9 cellular contexts compared by ENCODE assay signal in the genomic region with DNA sequence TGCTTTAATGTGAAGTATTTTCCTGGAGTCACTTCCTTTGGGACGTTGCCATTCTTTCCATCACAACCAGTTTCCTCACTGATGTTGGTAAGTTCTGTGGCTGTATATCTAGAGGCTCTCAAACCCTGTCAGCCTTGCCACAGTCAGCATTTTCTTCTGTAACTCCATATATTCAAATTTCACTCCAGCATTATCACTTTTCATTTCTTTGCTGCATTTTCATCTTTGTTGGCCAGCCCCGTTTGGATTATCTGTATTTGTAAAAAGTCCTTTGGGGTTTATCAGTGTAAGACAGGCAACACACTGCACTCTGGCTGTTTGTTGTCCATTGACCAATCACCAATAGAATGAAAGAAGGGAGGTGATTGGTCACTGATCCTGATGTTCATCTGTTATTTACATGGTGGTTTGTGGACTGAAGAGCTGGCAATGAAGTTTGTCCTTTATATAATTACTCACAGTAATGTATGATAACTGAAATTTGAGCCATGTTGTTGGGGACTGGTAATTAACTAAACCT. TPM values are rescaled to one million over a fixed set of nuclear protein-coding genes. Genes with fewer than 3 reads are reported as not detected.
DNase-seq lines count a peak whose midpoint lies in the region; ATAC-seq and TF ChIP-seq lines count a peak whose summit lies in the region.
"Had no signal": no experiment of that assay in that cellular context is flagged by ENCODE, and none has a peak within 500 bp of the region (broad histone marks: within the 10 kb centered on the region; RNA-seq: fewer than 3 reads in every experiment).

No MANE protein-coding gene starts in this region.

- H3K4me3 ChIP-seq in cardiac fibroblast (replicated peaks in 1 of 2; ENCODE audit: low read depth in 2 of 2, low read length in 2 of 2) (no peak overlapping the region), lower lobe of right lung (no peak overlapping the region)
- H3K4me3 ChIP-seq: SJSA1 had no signal

- H3K27ac ChIP-seq in lower lobe of right lung: no peak overlapping the region
- H3K27ac ChIP-seq: SJSA1 had no signal

- no peak for TF ChIP-seq CTCF in cardiac fibroblast (IDR thresholded peaks at IDR 0.05; ENCODE audit: low read depth, low read length)
- no peak for TF ChIP-seq CTCF in lower lobe of right lung (IDR thresholded peaks at IDR 0.05)

- intact Hi-C loops in lower lobe of right lung (cut with DNase I): no loop called here

- H3K36me3 ChIP-seq in lower lobe of right lung: peaks cover 12% of the 10 kb centered on the region

- H3K9me3 ChIP-seq in lower lobe of right lung: no peaks in the 10 kb centered on the region
- H3K9me3 ChIP-seq: SJSA1 had no signal

- ATAC-seq in HG03135 (IDR thresholded peaks at IDR 0.05; ENCODE audit: unreplicated experiment) (peak; percentile 47), HG03139 (IDR thresholded peaks at IDR 0.05; ENCODE audit: unreplicated experiment) (no peak), lower lobe of right lung (no peak)

- no peaks in the 10 kb centered on the region for H3K27me3 ChIP-seq in lower lobe of right lung (ENCODE audit: low read depth)
- H3K27me3 ChIP-seq: SJSA1 had no signal

- DNase-seq in NCI-H2196 treated with DMSO at 0.1 percent for 48 hours (lab: John Stamatoyannopoulos, UW; ENCODE audit: unreplicated experiment) (peak; percentile 16), NCI-H2196 (lab: John Stamatoyannopoulos, UW; ENCODE audit: unreplicated experiment) (no peak), cardiac fibroblast (ENCODE audit: low read depth in 2 of 2) (peak; percentile 65 to 75), pulmonary artery endothelial cell (ENCODE audit: low read depth, low spot score) (peak; percentile 33), NCI-H2107 (lab: John Stamatoyannopoulos, UW) (no peak), lower lobe of right lung (no peak)

- H3K4me1 ChIP-seq in lower lobe of right lung: peaks cover 16% of the 10 kb centered on the region
- H3K4me1 ChIP-seq: SJSA1 had no signal

RNA-seq across cellular contexts. Expression of gene GMPS, which starts 20.3 kb away (rescaled TPM):
- total RNA-seq in pulmonary artery endothelial cell (25.5 and 41.3 TPM in 2 replicates), lower lobe of right lung (39.9 TPM)

RNA-seq across cellular contexts. Expression of gene SLC33A1, which starts 36.5 kb away (rescaled TPM):
- total RNA-seq in pulmonary artery endothelial cell (25.5 and 46.4 TPM in 2 replicates), lower lobe of right lung (33.9 TPM)

Comparison
In these comparisons a context has a peak if more than half of its experiments do, and no peak if none do; other contexts are left out.
1. DNase-seq: peak in NCI-H2196 treated with DMSO at 0.1 percent for 48 hours (single experiment), cardiac fibroblast (2 of 2) and pulmonary artery endothelial cell (single experiment); none in NCI-H2196 (single experiment), NCI-H2107 (single experiment) and lower lobe of right lung (single experiment).